In the genomic region with DNA sequence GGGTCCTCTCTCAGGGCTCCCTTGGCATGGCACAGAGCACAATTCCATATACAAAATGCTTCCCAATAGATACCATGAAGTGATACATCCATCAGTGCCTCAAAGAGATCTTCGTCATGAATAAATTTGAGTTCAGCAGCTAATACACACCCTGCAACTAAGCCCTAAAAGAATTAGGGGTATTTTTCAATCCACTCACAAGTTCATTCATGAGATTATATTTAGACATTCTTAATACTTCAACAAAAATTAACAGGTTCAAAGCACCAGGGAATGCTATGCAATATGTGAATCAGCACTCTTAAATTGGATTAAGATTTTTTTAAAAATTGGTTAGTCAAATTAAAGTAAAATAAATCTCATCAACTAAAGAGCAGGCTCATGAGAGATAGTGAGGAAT, we compare ENCODE assay signal across 24 cellular contexts.
"Had no signal": no experiment of that assay in that cellular context is flagged by ENCODE, and none has a peak within 500 bp of the region (broad histone marks: within the 10 kb centered on the region; RNA-seq: fewer than 3 reads in every experiment).

No MANE protein-coding gene starts in this region.

- H3K27ac ChIP-seq: stomach, suprapubic skin, testis, thoracic aorta, thyroid gland, tibial artery, transverse colon, upper lobe of left lung, upper lobe of right lung, uterus, vagina had no signal

- H3K27me3 ChIP-seq: stomach, suprapubic skin, testis, thyroid gland, tibial artery, transverse colon, upper lobe of left lung, upper lobe of right lung, uterus, vagina had no signal

- H3K4me1 ChIP-seq: stomach, suprapubic skin, testis, thyroid gland, tibial artery, transverse colon, upper lobe of left lung, upper lobe of right lung, uterus, vagina had no signal

- FAIRE-seq: urothelium cell line had no signal

- DNase-seq: stimulated activated CD4-positive, alpha-beta T cell treated with anti-CD3 and anti-CD28 coated beads, Interleukin-2, amount 100 ng/mL, for 48 hours; stimulated activated CD4-positive, alpha-beta T cell treated with anti-CD3 and anti-CD28 coated beads, Interleukin-4, amount 100 ng/mL, for 1 hour; stimulated activated CD4-positive, alpha-beta T cell treated with anti-CD3 and anti-CD28 coated beads, Interleukin-4, amount 100 ng/mL, for 24 hours; stimulated activated CD4-positive, alpha-beta T cell treated with anti-CD3 and anti-CD28 coated beads, Interleukin-4, amount 100 ng/mL, for 4 hours; stimulated activated CD8-positive, alpha-beta memory T cell treated with anti-CD3 and anti-CD28 coated beads, Interleukin-4, amount 100 ng/mL, for 48 hours; stimulated activated naive B cell treated with anti-CD40 and anti-IgM and Interleukin-4, amounts not matched to agents 10 μg/mL and 1 μg/mL and 100 μg/mL, for 72 hours; stimulated activated naive CD4-positive, alpha-beta T cell; stimulated activated naive CD4-positive, alpha-beta T cell treated with Interleukin-2 at 50 U/mL for 16 hours; stimulated activated naive CD8-positive, alpha-beta T cell treated with anti-CD3 and anti-CD28 coated beads, Interleukin-15, amount 100 ng/mL, for 72 hours; stimulated activated naive CD8-positive, alpha-beta T cell treated with anti-CD3 and anti-CD28 coated beads, Interleukin-15, Interleukin-2, amounts not matched to agents 100 U/mL and 50 U/mL, for 24 hours; stomach; substantia nigra; testis; thyroid gland; tibial artery; transverse colon; trophoblast cell; upper lobe of left lung; upper lobe of right lung; uterus had no signal

- H3K4me3 ChIP-seq: stomach, suprapubic skin, testis, thoracic aorta, thyroid gland, tibial artery, transverse colon, upper lobe of left lung, upper lobe of right lung, uterus, vagina had no signal

- H3K36me3 ChIP-seq: stomach, suprapubic skin, thoracic aorta, thyroid gland, tibial artery, transverse colon, upper lobe of left lung, upper lobe of right lung, uterus, vagina had no signal

- H3K9me3 ChIP-seq: suprapubic skin, testis, thoracic aorta, thyroid gland, upper lobe of right lung, vagina had no signal
